ENCODE assay signal across 8 cellular contexts in the genomic region with DNA sequence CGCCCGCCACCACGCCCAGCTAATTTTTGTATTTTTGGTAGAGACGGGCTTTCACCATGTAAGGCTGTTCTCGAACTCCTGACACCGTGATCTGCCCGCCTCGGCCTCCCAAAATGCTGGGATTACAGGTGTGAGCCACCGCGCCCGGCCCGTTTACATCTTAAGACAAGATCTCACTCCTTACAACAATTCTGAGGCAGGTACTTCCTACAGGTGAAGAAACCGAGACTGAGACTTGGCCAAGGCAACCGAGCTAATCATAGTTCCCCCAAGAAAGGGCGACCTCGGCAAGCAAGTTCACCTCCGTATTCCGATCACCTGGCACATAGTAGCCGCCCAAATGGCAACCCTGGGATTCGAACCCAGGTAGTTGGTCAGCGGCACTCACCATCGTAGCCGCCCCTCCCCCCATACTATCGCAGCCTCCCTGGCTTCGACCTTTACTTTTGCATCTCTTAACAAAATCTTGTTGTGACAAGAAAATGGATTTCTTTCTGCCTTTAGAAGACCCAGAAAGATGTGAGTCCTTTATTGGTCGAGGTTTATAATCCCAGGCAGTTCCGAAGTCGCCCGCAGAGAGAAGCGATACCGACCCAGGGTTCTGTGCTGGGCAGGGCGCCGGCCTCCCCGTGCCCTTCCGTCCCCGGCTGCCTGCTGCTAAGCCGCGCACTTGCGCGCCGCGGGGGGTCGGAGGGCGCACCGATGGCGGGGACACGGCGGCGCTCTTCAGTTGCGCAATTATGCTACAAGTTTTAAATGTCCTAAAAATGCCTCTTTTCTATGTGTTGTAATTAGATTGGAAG. TPM values are rescaled to one million over a fixed set of nuclear protein-coding genes. Genes with fewer than 3 reads are reported as not detected.
DNase-seq lines count a peak whose midpoint lies in the region; ATAC-seq and TF ChIP-seq lines count a peak whose summit lies in the region.

No MANE protein-coding gene starts in this region.

- no peaks in the 10 kb centered on the region for H3K36me3 Mint-ChIP-seq in T-cell

- H3K9me3 Mint-ChIP-seq in T-cell, result no peaks in the 10 kb centered on the region

- peaks cover 28 to 38% (median 31%) of the 10 kb centered on the region in 3 donors for H3K4me1 Mint-ChIP-seq in T-cell

- no peak for TF ChIP-seq CTCF in GM10266 (IDR thresholded peaks at IDR 0.05; ENCODE audit: control insufficient read depth, insufficient read depth, low read depth, missing control alignments)
- no peak for TF ChIP-seq CTCF in fibroblast of villous mesenchyme (IDR thresholded peaks at IDR 0.05; ENCODE audit: insufficient read depth, low read depth, low read length)
- TF ChIP-seq CTCF in retinal pigment epithelial cell (conservative IDR thresholded peaks at IDR 0.05; ENCODE audit: low read depth, low read length), result no peak

- H3K4me3 Mint-ChIP-seq in T-cell, result peak overlapping the region; percentile 85 to 94 (median 94)

- CTCF ChIA-PET in T-cell (lab: Charles Lee), result interaction anchor here in 1 of 2 donors (0.5 kb wide), 1 partner anchor 24 kb away, joined by 3 read pairs; no protein-coding TSS in a partner anchor

- peak; percentile 35 for DNase-seq in GM10266 (ENCODE audit: extremely low spot score)
- peak in 1 of 34 experiments; percentile 2 for DNase-seq in T-cell
- DNase-seq in fibroblast of villous mesenchyme (ENCODE audit: low read depth), result no peak
- DNase-seq in retinal pigment epithelial cell (ENCODE audit: low read depth), result no peak
- no peak for DNase-seq in dedifferentiated amniotic fluid mesenchymal stem cell (ENCODE audit: extremely low spot score)
- no peak for DNase-seq in NCI-H1930 (lab: John Stamatoyannopoulos, UW)
- DNase-seq in NCI-H146 treated with DMSO at 0.1 percent for 48 hours (lab: John Stamatoyannopoulos, UW; ENCODE audit: unreplicated experiment), result no peak
- no peak for DNase-seq in A172 (ENCODE audit: low spot score)

- POLR2A ChIA-PET in T-cell (lab: Charles Lee), result no interaction called here

- H3K27ac Mint-ChIP-seq in T-cell, result no peak overlapping the region

- H3K27me3 Mint-ChIP-seq in T-cell, result peaks cover 15 to 17% of the 10 kb centered on the region in 2 donors

- ATAC-seq in T-cell (replicated peaks in 1 of 4), result no peak

- H3K4me3 ChIP-seq in fibroblast of villous mesenchyme (ENCODE audit: low read depth, low read length) (peak overlapping the region; percentile 71), retinal pigment epithelial cell (ENCODE audit: low read length) (peak overlapping the region; percentile 81)

RNA-seq across cellular contexts. Expression of a gene that starts 1.1 kb away (rescaled TPM):
- total RNA-seq in T-cell, result under 1 TPM; 0.20 to 0.66 (median 0.44) TPM
- total RNA-seq in fibroblast of villous mesenchyme, result 0.64 and 0.86 TPM in 2 replicates
- total RNA-seq in A172 (2014; rRNA removed; shearing (Covaris generic)), result 6.5 and 7.0 TPM in 2 replicates

RNA-seq across cellular contexts. Expression of a gene that starts 59.4 kb away (rescaled TPM):
- total RNA-seq in T-cell (10 to 100 TPM in 3 of 5 donors, 1 to 10 TPM in 2; 9.0 to 13.6 (median 11.0) TPM), fibroblast of villous mesenchyme (7.7 and 10.4 TPM in 2 replicates)
- 4.9 and 5.5 TPM in 2 replicates for total RNA-seq in A172 (2014; rRNA removed; shearing (Covaris generic))
